ENCODE assay signal across 27 cellular contexts in the genomic region with DNA sequence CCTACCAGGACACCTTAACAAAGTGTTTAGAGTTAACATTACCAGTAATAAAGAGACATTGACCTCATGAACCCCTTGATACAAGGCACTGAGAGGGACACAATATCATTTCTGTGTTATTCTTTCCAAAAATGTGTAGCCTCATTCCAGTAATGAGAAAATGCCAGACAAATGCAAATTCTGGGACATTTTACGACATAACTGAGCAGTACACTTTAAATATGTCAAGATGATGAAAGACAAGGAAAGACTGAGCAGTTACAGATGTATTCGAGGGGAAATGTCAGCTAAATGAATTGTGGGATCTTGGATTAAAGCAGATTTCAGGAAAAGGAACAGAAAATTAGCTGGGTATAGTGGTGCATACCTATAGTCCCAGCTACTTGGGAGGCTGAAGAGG.
A peak's percentile ranks its signal among the peaks of the same experiment; 100 is the strongest.
DNase-seq lines count a peak whose midpoint lies in the region; ATAC-seq, FAIRE-seq and TF ChIP-seq lines count a peak whose summit lies in the region.
"Had no signal": no experiment of that assay in that cellular context is flagged by ENCODE, and none has a peak within 500 bp of the region (broad histone marks: within the 10 kb centered on the region; RNA-seq: fewer than 3 reads in every experiment).

No MANE protein-coding gene starts in this region.

- TF ChIP-seq POLR2A in GM12878 (IDR thresholded peaks at IDR 0.05; ENCODE audit: low read depth, low read length) (no peak), transverse colon (IDR thresholded peaks at IDR 0.05) (no peak)

- H3K9ac ChIP-seq in GM12878 (ENCODE audit: control insufficient read depth, insufficient read depth, low read length) (no peak overlapping the region), kidney (ENCODE audit: low read length in 2 of 2) (no peak overlapping the region)
- H3K9ac ChIP-seq: BLaER1 treated with 17β-estradiol and CSF1 and Interleukin-3, amounts not matched to agents 10 nM and 100 nM had no signal

- peak; percentile 72 for FAIRE-seq in GM12878 (lab: Jason Lieb, UNC)
- FAIRE-seq in kidney (lab: Jason Lieb, UNC): no peak
- FAIRE-seq: GM19239 had no signal

- H3K4me1 ChIP-seq in GM12878 (ENCODE audit: control insufficient read depth, insufficient read depth, low read length): no peaks in the 10 kb centered on the region
- H3K4me1 ChIP-seq in kidney (ENCODE audit: control insufficient read depth in 1 of 2, insufficient read depth in 1 of 2, low read depth in 1 of 2, low read length in 2 of 2): no peaks in the 10 kb centered on the region
- H3K4me1 ChIP-seq in transverse colon: peaks cover 0 to 7% (median 0%) of the 10 kb centered on the region in 4 donors
- H3K4me1 ChIP-seq: BLaER1 treated with 17β-estradiol and CSF1 and Interleukin-3, amounts not matched to agents 10 nM and 100 nM; breast epithelium; colonic mucosa; psoas muscle had no signal

- H3K36me3 ChIP-seq in GM12878 (ENCODE audit: control insufficient read depth in 2 of 2, insufficient read depth in 2 of 2, low read length in 1 of 2): no peaks in the 10 kb centered on the region
- no peaks in the 10 kb centered on the region for H3K36me3 ChIP-seq in kidney (ENCODE audit: control insufficient read depth in 1 of 2, insufficient read depth in 2 of 2, low read length in 2 of 2)
- H3K36me3 ChIP-seq in transverse colon: peaks cover 0 to 5% (median 0%) of the 10 kb centered on the region in 4 donors
- H3K36me3 ChIP-seq: breast epithelium, colonic mucosa, upper lobe of left lung had no signal

- in situ Hi-C loops in GM12878 (cut with MboI): no loop called here
- in situ Hi-C loops in transverse colon (cut with MboI; ENCODE audit: low pct_ligation_motif_present in 1 of 4, low pct_unique_long_range_greater_than_20kb in 1 of 4, low sequenced_read_pairs in 3 of 4): no loop called here

- 32% methylated on average over 2 of the region's 2 CpGs for WGBS in GM12878 (ENCODE audit: insufficient coverage, insufficient replicate concordance, low lambda C conversion rate, missing lambda C conversion rate)
- 72% methylated on average over 2 of the region's 2 CpGs for WGBS in transverse colon (ENCODE audit: low coverage in 1 of 2), 2 donors

- TF ChIP-seq RAD21 in GM12878 (IDR thresholded peaks at IDR 0.05; ENCODE audit: insufficient read depth, low read depth, low read length): no peak

- no TSS peak for BruUV-seq in GM12878 (replicated peaks; lab: Mats Ljungman, UMichigan)

- DNase-seq in AG10803 (ENCODE audit: low read depth) (peak; percentile 46), MV-4-11 (lab: John Stamatoyannopoulos, UW) (peak; percentile 19), GM12878 (ENCODE audit: low read depth, low spot score) (no peak), fibroblast of villous mesenchyme (ENCODE audit: low read depth) (peak; percentile 84), kidney (no peak), foreskin melanocyte (no peak), transverse colon (no peak)
- DNase-seq: activated CD4-positive, alpha-beta memory T cell treated with anti-CD3 and anti-CD28 coated beads, Interleukin-2, amount 10 ng/mL, durations not matched to agents 7 days and 5 days; activated gamma-delta T cell; colonic mucosa; HFFc6; left cardiac atrium; MG63; NCI-H1417; NCI-H82; nucleus accumbens; psoas muscle; stimulated activated CD4-positive, alpha-beta T cell treated with anti-CD3 and anti-CD28 coated beads, Interleukin-1b, Interleukin-23, amount 100 ng/mL, for 48 hours; upper lobe of left lung had no signal

- CTCF ChIA-PET in GM12878 (lab: Yijun Ruan, JAX): interaction anchor here (1.6 to 1.7 kb wide), 2 partner anchors 11 to 129 kb away, joined by 4 to 5 read pairs; no protein-coding TSS in a partner anchor

- TF ChIP-seq EP300 in GM12878 (IDR thresholded peaks at IDR 0.05; ENCODE audit: borderline replicate concordance in 1 of 2, control insufficient read depth in 1 of 2, low read depth in 2 of 2, low read length in 2 of 2) (no peak), transverse colon (IDR thresholded peaks at IDR 0.05; ENCODE audit: low read depth) (no peak)

- SMC1A ChIA-PET in GM12878 (lab: Charles Lee; ENCODE audit: uncharacterized antibody, unreplicated experiment): no interaction called here

- intact Hi-C loops in GM12878 (cut with micrococcal nuclease; ENCODE audit: unreplicated experiment): no loop called here
- intact Hi-C loops in kidney (cut with DNase I): no loop called here
- intact Hi-C loops in transverse colon (cut with DNase I; ENCODE audit: low total_unique reads): no loop called here

- TF ChIP-seq CTCF in AG10803 (conservative IDR thresholded peaks at IDR 0.05; ENCODE audit: low read length) (no peak), GM12878 (IDR thresholded peaks at IDR 0.05 in 2 of 3, conservative IDR thresholded peaks at IDR 0.05 in 1 of 3; ENCODE audit: control insufficient read depth in 2 of 3, extremely low read depth in 1 of 3, insufficient read depth in 1 of 3, low read depth in 3 of 3, low read length in 3 of 3) (no peak), fibroblast of villous mesenchyme (IDR thresholded peaks at IDR 0.05; ENCODE audit: insufficient read depth, low read depth, low read length) (no peak), kidney (IDR thresholded peaks at IDR 0.05; ENCODE audit: borderline replicate concordance, extremely low read depth, insufficient read depth) (no peak), transverse colon (IDR thresholded peaks at IDR 0.05) (no peak)

- POLR2A ChIA-PET in GM12878 (lab: Charles Lee): no interaction called here

- ATAC-seq in GM12878: no peak
- ATAC-seq in HG03039 (IDR thresholded peaks at IDR 0.05; ENCODE audit: unreplicated experiment): no peak
- ATAC-seq: A549; activated CD4-positive, CD25-positive, alpha-beta regulatory T cell treated with anti-CD3 and anti-CD28 coated beads, Interleukin-2, amount 50 U/mL, for 24 hours; left cardiac atrium; psoas muscle; Right ventricle myocardium inferior had no signal

- H3K79me2 ChIP-seq in GM12878 (ENCODE audit: control insufficient read depth, insufficient read depth, low read length): no peaks in the 10 kb centered on the region

- H3K27me3 ChIP-seq in GM12878 (replicated peaks in 1 of 2; ENCODE audit: control insufficient read depth in 2 of 2, insufficient read depth in 2 of 2, low read length in 1 of 2): no peaks in the 10 kb centered on the region
- H3K27me3 ChIP-seq in transverse colon: no peaks in the 10 kb centered on the region
- H3K27me3 ChIP-seq: BLaER1 treated with 17β-estradiol and CSF1 and Interleukin-3, amounts not matched to agents 10 nM and 100 nM; breast epithelium; colonic mucosa; MG63; upper lobe of left lung had no signal

- H3K9me3 ChIP-seq in GM12878 (replicated peaks; ENCODE audit: control insufficient read depth, insufficient read depth, low read length) (no peaks in the 10 kb centered on the region), kidney (ENCODE audit: control insufficient read depth in 1 of 2, low read length in 2 of 2) (no peaks in the 10 kb centered on the region), transverse colon (no peaks in the 10 kb centered on the region)
- H3K9me3 ChIP-seq: A549; BLaER1 treated with 17β-estradiol and CSF1 and Interleukin-3, amounts not matched to agents 10 nM and 100 nM; breast epithelium; colonic mucosa; MG63; psoas muscle; upper lobe of left lung had no signal

- RAD21 ChIA-PET in GM12878 (lab: Charles Lee; ENCODE audit: unreplicated experiment): no interaction called here

- no peak overlapping the region for H3K4me2 ChIP-seq in GM12878 (ENCODE audit: control insufficient read depth, insufficient read depth)
- H3K4me2 ChIP-seq: A549; BLaER1 treated with 17β-estradiol and CSF1 and Interleukin-3, amounts not matched to agents 10 nM and 100 nM had no signal

- H4K20me1 ChIP-seq in GM12878 (ENCODE audit: control insufficient read depth, insufficient read depth): no peaks in the 10 kb centered on the region

- H3K4me3 ChIP-seq in AG10803 (ENCODE audit: low read length): no peak overlapping the region
- no peak overlapping the region for H3K4me3 ChIP-seq in GM12878
- no peak overlapping the region for H3K4me3 ChIP-seq in fibroblast of villous mesenchyme (ENCODE audit: low read depth, low read length)
- no peak overlapping the region for H3K4me3 ChIP-seq in kidney (ENCODE audit: low read length in 2 of 2)
- H3K4me3 ChIP-seq in transverse colon: no peak overlapping the region
- H3K4me3 ChIP-seq: A549; BLaER1 treated with 17β-estradiol and CSF1 and Interleukin-3, amounts not matched to agents 10 nM and 100 nM; breast epithelium; colonic mucosa; MG63; psoas muscle; skin epidermis; upper lobe of left lung had no signal

- H3K27ac ChIP-seq in GM12878 (ENCODE audit: control insufficient read depth, insufficient read depth) (no peak overlapping the region), kidney (ENCODE audit: low read depth in 2 of 2, low read length in 2 of 2) (no peak overlapping the region), transverse colon (no peak overlapping the region)
- H3K27ac ChIP-seq: A549; BLaER1 treated with 17β-estradiol and CSF1 and Interleukin-3, amounts not matched to agents 10 nM and 100 nM; breast epithelium; colonic mucosa; psoas muscle; skin epidermis; upper lobe of left lung had no signal

- H2AFZ ChIP-seq in GM12878 (ENCODE audit: control insufficient read depth, low read depth, low read length): no peak overlapping the region

TF ChIP-seq in GM12878, 131 proteins besides CTCF, POLR2A, EP300 and RAD21 (continues in another document):
- TF ChIP-seq MLLT1 (IDR thresholded peaks at IDR 0.05) (no peak), BMI1 (IDR thresholded peaks at IDR 0.05; ENCODE audit: borderline replicate concordance) (no peak), POLR2AphosphoS5 (IDR thresholded peaks at IDR 0.05; ENCODE audit: low read length) (no peak), SREBF2 (IDR thresholded peaks at IDR 0.05; ENCODE audit: low read length) (no peak), CHD1 (IDR thresholded peaks at IDR 0.05; ENCODE audit: low read depth, low read length) (no peak), ESRRA (IDR thresholded peaks at IDR 0.05; ENCODE audit: low read length) (no peak), SMC3 (IDR thresholded peaks at IDR 0.05; ENCODE audit: borderline replicate concordance, low read length) (no peak), ZNF384 (IDR thresholded peaks at IDR 0.05; ENCODE audit: borderline replicate concordance, low read depth, low read length) (no peak)

Comparison
In these comparisons a context has a peak if more than half of its experiments do, and no peak if none do; other contexts are left out.
1. DNase-seq: peak in AG10803 (single experiment), MV-4-11 (single experiment) and fibroblast of villous mesenchyme (single experiment); none in GM12878 (single experiment), kidney (single experiment), foreskin melanocyte (single experiment) and transverse colon (single experiment).